In the genomic region with DNA sequence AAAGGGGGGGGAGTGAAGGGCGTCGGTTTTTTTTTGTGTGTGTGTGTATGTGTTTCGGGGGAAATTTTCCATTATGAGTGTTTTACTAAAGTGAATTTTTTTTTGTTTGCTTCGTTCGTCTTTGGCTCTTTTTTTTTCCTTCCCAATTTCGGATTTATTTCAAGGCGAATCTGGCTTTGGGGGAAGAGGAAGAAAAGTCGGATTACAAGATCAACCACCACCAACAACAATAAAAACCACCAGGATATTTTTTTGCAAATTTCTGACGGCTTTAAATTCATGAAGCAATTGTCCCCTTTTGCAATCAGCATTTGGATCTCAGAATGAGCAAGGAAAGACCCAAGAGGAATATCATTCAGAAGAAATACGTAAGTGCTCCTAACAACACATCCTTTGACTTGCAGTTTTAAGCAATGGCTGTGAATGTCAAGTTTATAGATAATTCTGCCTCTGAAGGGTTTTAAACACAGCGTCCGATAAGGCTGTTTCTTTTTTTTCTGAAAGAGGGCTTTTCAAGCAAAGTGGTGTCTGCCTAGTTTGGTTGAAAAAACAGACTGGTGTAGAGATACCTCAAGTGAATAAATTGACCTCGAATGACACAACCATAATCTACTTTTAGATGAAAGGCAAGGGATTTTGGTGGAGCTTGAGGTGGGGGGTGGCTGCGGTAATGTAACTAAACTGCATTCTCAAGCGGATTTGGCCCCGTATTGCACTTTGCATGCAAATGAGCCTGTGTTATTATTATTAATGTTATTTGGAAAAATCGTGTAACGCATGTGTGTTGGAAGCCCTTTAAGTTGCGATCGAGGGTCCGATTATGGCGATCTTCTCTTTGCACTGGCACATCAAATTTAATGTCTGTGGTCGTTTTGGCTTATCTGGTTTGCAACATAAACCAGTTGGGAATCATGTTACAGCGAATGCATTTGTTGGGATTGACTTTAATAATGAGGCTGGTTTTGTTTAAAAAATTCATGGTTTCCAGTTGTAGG, we compare ENCODE assay signal across 8 cellular contexts. TPM values are rescaled to one million over a fixed set of nuclear protein-coding genes. Genes with fewer than 3 reads are reported as not detected.
DNase-seq lines count a peak whose midpoint lies in the region; ATAC-seq lines count a peak whose summit lies in the region.

No MANE protein-coding gene starts in this region.

- no peaks in the 10 kb centered on the region for H3K27me3 ChIP-seq in CD8-positive, alpha-beta memory T cell (ENCODE audit: insufficient read depth, low read length, poor library complexity, severe bottlenecking)
- no peaks in the 10 kb centered on the region for H3K27me3 ChIP-seq in MG63

- H3K36me3 ChIP-seq in CD8-positive, alpha-beta memory T cell (ENCODE audit: insufficient read depth, low read length), result no peaks in the 10 kb centered on the region
- no peaks in the 10 kb centered on the region for H3K36me3 ChIP-seq in MG63

- peaks cover 0 to 25% (median 0%) of the 10 kb centered on the region in 3 donors for H3K36me3 Mint-ChIP-seq in CD8-positive, alpha-beta memory T cell
- H3K36me3 Mint-ChIP-seq in activated naive CD8-positive, alpha-beta T cell treated with anti-CD3 and anti-CD28 coated beads, Interleukin-2, amount 10 ng/mL, durations not matched to agents 7 days and 5 days, result peaks cover 8% of the 10 kb centered on the region

- peaks cover 27% of the 10 kb centered on the region for H3K4me1 ChIP-seq in CD8-positive, alpha-beta memory T cell (ENCODE audit: insufficient read depth, low read length)

- H3K4me3 Mint-ChIP-seq in CD8-positive, alpha-beta memory T cell, result peak overlapping the region; percentile 98 to 100 (median 100)
- H3K4me3 Mint-ChIP-seq in activated naive CD8-positive, alpha-beta T cell treated with anti-CD3 and anti-CD28 coated beads, Interleukin-2, amount 10 ng/mL, durations not matched to agents 7 days and 5 days, result peak overlapping the region; percentile 93
- peak overlapping the region; percentile 99 to 100 for H3K4me3 Mint-ChIP-seq in stimulated activated naive CD8-positive, alpha-beta T cell treated with anti-CD3 and anti-CD28 coated beads, Interleukin-15, amount 100 ng/mL, for 72 hours

- DNase-seq in CD8-positive, alpha-beta memory T cell, result peak; percentile 10 to 67 (median 52)
- DNase-seq in MG63 (no peak), inferior parietal cortex (ENCODE audit: extremely low spot score) (peak; percentile 60), NCI-H2171 treated with DMSO at 0.1 percent for 48 hours (lab: John Stamatoyannopoulos, UW) (no peak)
- no peak for DNase-seq in activated naive CD8-positive, alpha-beta T cell treated with anti-CD3 and anti-CD28 coated beads, Interleukin-2, amount 10 ng/mL, durations not matched to agents 7 days and 5 days
- peak in 1 of 2 donors; percentile 38 for DNase-seq in stimulated activated naive CD8-positive, alpha-beta T cell treated with anti-CD3 and anti-CD28 coated beads, Interleukin-15, amount 100 ng/mL, for 72 hours
- no peak for DNase-seq in NK-92 treated with Interleukin-12 subunit alpha and Interleukin-12 subunit beta, amount 100 ng/mL, for 24 hours (lab: John Stamatoyannopoulos, UW)

- peak overlapping the region; percentile 89 for H3K4me3 ChIP-seq in CD8-positive, alpha-beta memory T cell (ENCODE audit: low read length)
- H3K4me3 ChIP-seq in MG63, result peak overlapping the region; percentile 95

- peak overlapping the region; percentile 78 for H3K27ac ChIP-seq in CD8-positive, alpha-beta memory T cell (ENCODE audit: low read depth, low read length)

- peaks cover 40 to 55% (median 44%) of the 10 kb centered on the region in 3 donors for H3K4me1 Mint-ChIP-seq in CD8-positive, alpha-beta memory T cell
- peaks cover 27% of the 10 kb centered on the region for H3K4me1 Mint-ChIP-seq in activated naive CD8-positive, alpha-beta T cell treated with anti-CD3 and anti-CD28 coated beads, Interleukin-2, amount 10 ng/mL, durations not matched to agents 7 days and 5 days
- H3K4me1 Mint-ChIP-seq in stimulated activated naive CD8-positive, alpha-beta T cell treated with anti-CD3 and anti-CD28 coated beads, Interleukin-15, amount 100 ng/mL, for 72 hours, result peaks cover 23% of the 10 kb centered on the region

- H3K27ac Mint-ChIP-seq in CD8-positive, alpha-beta memory T cell, result peak overlapping the region; percentile 92 to 99 (median 98)
- peak overlapping the region; percentile 100 for H3K27ac Mint-ChIP-seq in activated naive CD8-positive, alpha-beta T cell treated with anti-CD3 and anti-CD28 coated beads, Interleukin-2, amount 10 ng/mL, durations not matched to agents 7 days and 5 days
- peak overlapping the region; percentile 97 to 98 for H3K27ac Mint-ChIP-seq in stimulated activated naive CD8-positive, alpha-beta T cell treated with anti-CD3 and anti-CD28 coated beads, Interleukin-15, amount 100 ng/mL, for 72 hours

- POLR2A ChIA-PET in CD8-positive, alpha-beta memory T cell (lab: Charles Lee), result interaction anchor here (0.6 kb wide), 1 partner anchor 774 kb away, joined by 8 read pairs; no protein-coding TSS in a partner anchor
- POLR2A ChIA-PET in activated naive CD8-positive, alpha-beta T cell treated with anti-CD3 and anti-CD28 coated beads, Interleukin-2, amount 10 ng/mL, durations not matched to agents 7 days and 5 days (lab: Charles Lee), result interaction anchor here (0.6 to 1.5 kb wide), 6 partner anchors 42 to 194 kb away, joined by 3 to 6 read pairs (median 4); no protein-coding TSS in a partner anchor

- ATAC-seq in activated naive CD8-positive, alpha-beta T cell treated with anti-CD3 and anti-CD28 coated beads, Interleukin-2, amount 10 ng/mL, durations not matched to agents 7 days and 5 days (ENCODE audit: low read depth), result no peak
- no peak for ATAC-seq in stimulated activated naive CD8-positive, alpha-beta T cell treated with anti-CD3 and anti-CD28 coated beads, Interleukin-15, amount 100 ng/mL, for 72 hours
- no peak for ATAC-seq in GM18511 (IDR thresholded peaks at IDR 0.05; ENCODE audit: unreplicated experiment)

- H3K27me3 Mint-ChIP-seq in CD8-positive, alpha-beta memory T cell, result peaks cover 0 to 5% of the 10 kb centered on the region in 2 donors
- H3K27me3 Mint-ChIP-seq in activated naive CD8-positive, alpha-beta T cell treated with anti-CD3 and anti-CD28 coated beads, Interleukin-2, amount 10 ng/mL, durations not matched to agents 7 days and 5 days, result no peaks in the 10 kb centered on the region
- no peaks in the 10 kb centered on the region for H3K27me3 Mint-ChIP-seq in stimulated activated naive CD8-positive, alpha-beta T cell treated with anti-CD3 and anti-CD28 coated beads, Interleukin-15, amount 100 ng/mL, for 72 hours

- H3K9me3 ChIP-seq in CD8-positive, alpha-beta memory T cell (ENCODE audit: low read length), result no peaks in the 10 kb centered on the region
- H3K9me3 ChIP-seq in MG63, result no peaks in the 10 kb centered on the region

- CTCF ChIA-PET in CD8-positive, alpha-beta memory T cell (lab: Charles Lee), result interaction anchor here (0.6 to 0.9 kb wide), 2 partner anchors 198 to 1101 kb away, joined by 3 read pairs; no protein-coding TSS in a partner anchor

- no peaks in the 10 kb centered on the region for H3K9me3 Mint-ChIP-seq in CD8-positive, alpha-beta memory T cell
- H3K9me3 Mint-ChIP-seq in activated naive CD8-positive, alpha-beta T cell treated with anti-CD3 and anti-CD28 coated beads, Interleukin-2, amount 10 ng/mL, durations not matched to agents 7 days and 5 days, result no peaks in the 10 kb centered on the region
- no peaks in the 10 kb centered on the region for H3K9me3 Mint-ChIP-seq in stimulated activated naive CD8-positive, alpha-beta T cell treated with anti-CD3 and anti-CD28 coated beads, Interleukin-15, amount 100 ng/mL, for 72 hours

RNA-seq across cellular contexts. Expression of gene JARID2, which starts 0.6 kb away (rescaled TPM):
- total RNA-seq in CD8-positive, alpha-beta memory T cell, result 10 to 100 TPM; 25.0 to 25.5 TPM
- 12.0 TPM for polyA plus RNA-seq in CD8-positive, alpha-beta memory T cell
- total RNA-seq in MG63 (2014; rRNA removed; shearing (Covaris generic); ENCODE audit: low replicate concordance), result 0.56 and 1.1 TPM in 2 replicates
- total RNA-seq in activated naive CD8-positive, alpha-beta T cell treated with anti-CD3 and anti-CD28 coated beads, Interleukin-2, amount 10 ng/mL, durations not matched to agents 7 days and 5 days, result 10 to 100 TPM; 30.0 to 31.5 TPM

Comparison
In these comparisons a context has a peak if more than half of its experiments do, and no peak if none do; other contexts are left out.
1. DNase-seq: peak in CD8-positive, alpha-beta memory T cell (5 of 5) and inferior parietal cortex (single experiment); none in MG63 (single experiment), activated naive CD8-positive, alpha-beta T cell treated with anti-CD3 and anti-CD28 coated beads, Interleukin-2, amount 10 ng/mL, durations not matched to agents 7 days and 5 days (single experiment), NCI-H2171 treated with DMSO at 0.1 percent for 48 hours (single experiment) and NK-92 treated with Interleukin-12 subunit alpha and Interleukin-12 subunit beta, amount 100 ng/mL, for 24 hours (single experiment).
2. RNA of gene JARID2, which starts 0.6 kb away (total RNA-seq): 30.0 to 31.5 TPM in activated naive CD8-positive, alpha-beta T cell treated with anti-CD3 and anti-CD28 coated beads, Interleukin-2, amount 10 ng/mL, durations not matched to agents 7 days and 5 days and 25.0 to 25.5 TPM in CD8-positive, alpha-beta memory T cell; 0.56 to 1.1 TPM in MG63; every median in the first group is over 10 times any median in the second.
3. Peak in every context shown above with its lines, with median percentiles within 50 percentile points of each other: H3K27ac Mint-ChIP-seq and H3K4me3 Mint-ChIP-seq.